Comparison of ENCODE assay signal across 25 cellular contexts in genomic region chr16:28089992-28090365, GRCh38. TPM values are rescaled to one million over a fixed set of nuclear protein-coding genes. Genes with fewer than 3 reads are reported as not detected.
A peak's percentile ranks its signal among the peaks of the same experiment; 100 is the strongest.
DNase-seq lines count a peak whose midpoint lies in the region; ATAC-seq and TF ChIP-seq lines count a peak whose summit lies in the region.
"Had no signal": no experiment of that assay in that cellular context is flagged by ENCODE, and none has a peak within 500 bp of the region (broad histone marks: within the 10 kb centered on the region; RNA-seq: fewer than 3 reads in every experiment).

No MANE protein-coding gene starts in this region.

- no peak overlapping the region for H3K56ac ChIP-seq in H9 (ENCODE audit: insufficient read length, low read depth, low read length)

- no peak overlapping the region for H4K5ac ChIP-seq in H9 (ENCODE audit: insufficient read length, low read depth, low read length)

- 0 out of 2 replicates have a peak, but pooled peaks cover 9% of the 10 kb centered on the region for H3K4me1 ChIP-seq in H9 (ENCODE audit: insufficient read depth, low read length)
- no peaks in the 10 kb centered on the region for H3K4me1 ChIP-seq in adrenal gland (replicated peaks in 1 of 2)

- no peak for DNase-seq in activated naive CD4-positive, alpha-beta T cell treated with anti-CD3 and anti-CD28 coated beads, Interleukin-2, amount 10 ng/mL, durations not matched to agents 7 days and 5 days
- no peak for DNase-seq in activated naive CD4-positive, alpha-beta T cell treated with Interleukin-2 at 50 U/mL for 16 hours
- DNase-seq in H9 (no peak), adrenal gland (no peak), HuH-7.5 (ENCODE audit: low spot score) (no peak)
- no peak for DNase-seq in stimulated activated effector memory CD8-positive, alpha-beta T cell treated with anti-CD3 and anti-CD28 coated beads, Interleukin-12 subunit alpha, Interleukin-12 subunit beta, amount 100 ng/mL, for 72 hours (ENCODE audit: low spot score in 2 of 2)
- DNase-seq: activated CD4-positive, CD25-positive, alpha-beta regulatory T cell; activated effector memory CD4-positive, alpha-beta T cell treated with Interleukin-2 at 50 U/mL for 16 hours; foreskin fibroblast; KG1; MV-4-11; naive B cell; NCI-H1694; NCI-H526 treated with DMSO at 0.1 percent for 48 hours; RPMI8226; SK-N-SH had no signal

- H4K20me1 ChIP-seq in H9 (ENCODE audit: control insufficient read depth, insufficient read depth, insufficient read length) = peaks cover 2% of the 10 kb centered on the region

- H3K79me1 ChIP-seq in H9 (ENCODE audit: insufficient read depth, low read depth, low read length, poor library complexity, severe bottlenecking) = no peaks in the 10 kb centered on the region

- H3K27me3 ChIP-seq in H9 (ENCODE audit: insufficient read depth, low read length) (no peaks in the 10 kb centered on the region), adrenal gland (no peaks in the 10 kb centered on the region)

- WGBS in H9 (ENCODE audit: extremely low coverage, insufficient read length, low lambda C conversion rate) = no CpG with 5 or more reads among the region's 7 CpGs
- WGBS in adrenal gland, 4 donors = 78 to 89% (median 82%) methylated on average over 6 to 7 of the region's 7 CpGs

- H3K9me3 ChIP-seq in H9 (ENCODE audit: control insufficient read depth, low read depth, low read length) = no peaks in the 10 kb centered on the region
- H3K9me3 ChIP-seq in adrenal gland (replicated peaks in 1 of 3) = no peaks in the 10 kb centered on the region
- H3K9me3 ChIP-seq: HAP-1, SK-N-SH, thoracic aorta had no signal

- no peaks in the 10 kb centered on the region for H3K27me3 Mint-ChIP-seq in activated naive CD4-positive, alpha-beta T cell treated with anti-CD3 and anti-CD28 coated beads, Interleukin-2, amount 10 ng/mL, durations not matched to agents 7 days and 5 days
- peaks cover 2% of the 10 kb centered on the region for H3K27me3 Mint-ChIP-seq in H9 (ENCODE audit: low read depth)
- H3K27me3 Mint-ChIP-seq in dendritic cell treated with granulocyte-macrophage colony-stimulating factor and Interleukin-4, amounts not matched to agents 40 ng/mL and 50 ng/mL, for 4 days = no peaks in the 10 kb centered on the region
- H3K27me3 Mint-ChIP-seq: naive B cell had no signal

- no peak overlapping the region for H3K9ac ChIP-seq in H9 (ENCODE audit: extremely low read depth, insufficient read length, low read length)
- H3K9ac ChIP-seq: SK-N-SH had no signal

- no peak overlapping the region for H3K23ac ChIP-seq in H9 (ENCODE audit: insufficient read length, low read depth, low read length)

- H2BK20ac ChIP-seq in H9 (ENCODE audit: low read depth, low read length, poor library complexity, severe bottlenecking) = no peak overlapping the region

- no peak overlapping the region for H2BK120ac ChIP-seq in H9 (ENCODE audit: low read depth, low read length, poor library complexity, severe bottlenecking)

- no peak overlapping the region for H3K27ac ChIP-seq in H9 (ENCODE audit: insufficient read length, low read depth, low read length)
- no peak overlapping the region for H3K27ac ChIP-seq in adrenal gland
- H3K27ac ChIP-seq: C4-2B, thoracic aorta had no signal

- no peak overlapping the region for H3K4me3 ChIP-seq in adrenal gland
- H3K4me3 ChIP-seq: HAP-1, thoracic aorta had no signal

- H2BK15ac ChIP-seq in H9 (ENCODE audit: low read depth, low read length) = no peak overlapping the region

- no peak overlapping the region for H2AFZ ChIP-seq in H9 (ENCODE audit: low read length)

- no peaks in the 10 kb centered on the region for H3K4me1 Mint-ChIP-seq in activated naive CD4-positive, alpha-beta T cell treated with anti-CD3 and anti-CD28 coated beads, Interleukin-2, amount 10 ng/mL, durations not matched to agents 7 days and 5 days
- H3K4me1 Mint-ChIP-seq in H9 = peaks cover 29 to 31% of the 10 kb centered on the region in 2 experiments
- H3K4me1 Mint-ChIP-seq in dendritic cell treated with granulocyte-macrophage colony-stimulating factor and Interleukin-4, amounts not matched to agents 40 ng/mL and 50 ng/mL, for 4 days (ENCODE audit: low read depth) = no peaks in the 10 kb centered on the region
- peaks cover 14% of the 10 kb centered on the region for H3K4me1 Mint-ChIP-seq in stimulated activated effector memory CD8-positive, alpha-beta T cell treated with anti-CD3 and anti-CD28 coated beads, Interleukin-12 subunit alpha, Interleukin-12 subunit beta, amount 100 ng/mL, for 72 hours

- H3K4ac ChIP-seq in H9 (ENCODE audit: low read depth, low read length) = no peak overlapping the region

- H2BK5ac ChIP-seq in H9 (ENCODE audit: insufficient read length, low read length) = no peak overlapping the region

- no peak overlapping the region for H3K4me3 Mint-ChIP-seq in activated naive CD4-positive, alpha-beta T cell treated with anti-CD3 and anti-CD28 coated beads, Interleukin-2, amount 10 ng/mL, durations not matched to agents 7 days and 5 days
- H3K4me3 Mint-ChIP-seq in H9 = no peak overlapping the region
- H3K4me3 Mint-ChIP-seq in dendritic cell treated with granulocyte-macrophage colony-stimulating factor and Interleukin-4, amounts not matched to agents 40 ng/mL and 50 ng/mL, for 4 days = no peak overlapping the region
- H3K4me3 Mint-ChIP-seq in stimulated activated effector memory CD8-positive, alpha-beta T cell treated with anti-CD3 and anti-CD28 coated beads, Interleukin-12 subunit alpha, Interleukin-12 subunit beta, amount 100 ng/mL, for 72 hours = no peak overlapping the region
- H3K4me3 Mint-ChIP-seq: naive B cell had no signal

- peak overlapping the region; percentile 24 for H3K27ac Mint-ChIP-seq in activated naive CD4-positive, alpha-beta T cell treated with anti-CD3 and anti-CD28 coated beads, Interleukin-2, amount 10 ng/mL, durations not matched to agents 7 days and 5 days
- H3K27ac Mint-ChIP-seq in H9 = peak overlapping the region in 2 of 3 experiments; percentile 18 to 85; a peak in 2 of 7 replicates
- H3K27ac Mint-ChIP-seq in dendritic cell treated with granulocyte-macrophage colony-stimulating factor and Interleukin-4, amounts not matched to agents 40 ng/mL and 50 ng/mL, for 4 days = peak overlapping the region; percentile 19
- H3K27ac Mint-ChIP-seq in stimulated activated effector memory CD8-positive, alpha-beta T cell treated with anti-CD3 and anti-CD28 coated beads, Interleukin-12 subunit alpha, Interleukin-12 subunit beta, amount 100 ng/mL, for 72 hours = peak overlapping the region; percentile 63

- peaks cover 4% of the 10 kb centered on the region for H3K23me2 ChIP-seq in H9 (ENCODE audit: insufficient read length, low read depth, low read length, poor library complexity, severe bottlenecking)

- no peaks in the 10 kb centered on the region for H3K36me3 Mint-ChIP-seq in activated naive CD4-positive, alpha-beta T cell treated with anti-CD3 and anti-CD28 coated beads, Interleukin-2, amount 10 ng/mL, durations not matched to agents 7 days and 5 days
- no peaks in the 10 kb centered on the region for H3K36me3 Mint-ChIP-seq in H9 (ENCODE audit: insufficient read depth in 1 of 3, low read depth in 3 of 3)
- peaks cover 23% of the 10 kb centered on the region for H3K36me3 Mint-ChIP-seq in dendritic cell treated with granulocyte-macrophage colony-stimulating factor and Interleukin-4, amounts not matched to agents 40 ng/mL and 50 ng/mL, for 4 days (ENCODE audit: low read depth)
- peaks cover 34% of the 10 kb centered on the region for H3K36me3 Mint-ChIP-seq in stimulated activated effector memory CD8-positive, alpha-beta T cell treated with anti-CD3 and anti-CD28 coated beads, Interleukin-12 subunit alpha, Interleukin-12 subunit beta, amount 100 ng/mL, for 72 hours
- H3K36me3 Mint-ChIP-seq: naive B cell had no signal

- TF ChIP-seq CTCF in H9 (conservative IDR thresholded peaks at IDR 0.05) (no peak), adrenal gland (IDR thresholded peaks at IDR 0.05) (no peak)

- no peaks in the 10 kb centered on the region for H3K36me3 ChIP-seq in adrenal gland (replicated peaks in 1 of 2)
- H3K36me3 ChIP-seq: thoracic aorta had no signal

- CTCF ChIA-PET in activated naive CD4-positive, alpha-beta T cell treated with anti-CD3 and anti-CD28 coated beads, Interleukin-2, amount 10 ng/mL, durations not matched to agents 7 days and 5 days (lab: Charles Lee) = interaction anchor here (1.4 kb wide), 1 partner anchor 128 kb away, joined by 5 read pairs; no protein-coding TSS in a partner anchor

- no peak overlapping the region for H3K14ac ChIP-seq in H9 (ENCODE audit: insufficient read depth, low read length)

- no peak overlapping the region for H2AK5ac ChIP-seq in H9 (ENCODE audit: insufficient read length, low read length)

- H3K18ac ChIP-seq in H9 (ENCODE audit: insufficient read length, low read depth, low read length) = no peak overlapping the region

- H4K91ac ChIP-seq in H9 (ENCODE audit: insufficient read length, low read depth, low read length) = no peak overlapping the region

- ATAC-seq in stimulated activated effector memory CD8-positive, alpha-beta T cell treated with anti-CD3 and anti-CD28 coated beads, Interleukin-12 subunit alpha, Interleukin-12 subunit beta, amount 100 ng/mL, for 72 hours = no peak
- ATAC-seq in activated CD4-positive, CD25-positive, alpha-beta regulatory T cell treated with anti-CD3 and anti-CD28 coated beads, Interleukin-2, amount 50 U/mL, for 24 hours = no peak
- ATAC-seq: left lobe of liver had no signal

- no peaks in the 10 kb centered on the region for H3K79me2 ChIP-seq in H9 (ENCODE audit: insufficient read depth, low read length)

- intact Hi-C loops in dendritic cell treated with granulocyte-macrophage colony-stimulating factor and Interleukin-4, amounts not matched to agents 40 ng/mL and 50 ng/mL, for 4 days (cut with micrococcal nuclease) = no loop called here
- intact Hi-C loops in adrenal gland (cut with DNase I) = no loop called here

- H2BK12ac ChIP-seq in H9 (ENCODE audit: insufficient read length, low read depth, low read length) = no peak overlapping the region

- no peak overlapping the region for H4K8ac ChIP-seq in H9 (replicated peaks; ENCODE audit: insufficient read length, low read depth, low read length)

- no peak for TF ChIP-seq POLR2A in adrenal gland (IDR thresholded peaks at IDR 0.05)

- H3T11ph ChIP-seq in H9 (ENCODE audit: low read length) = no peak overlapping the region

- H3K4me2 ChIP-seq in H9 (ENCODE audit: insufficient read depth, insufficient read length, low read length) = no peak overlapping the region
- H3K4me2 ChIP-seq: SK-N-SH had no signal

- H3K9me3 Mint-ChIP-seq in activated naive CD4-positive, alpha-beta T cell treated with anti-CD3 and anti-CD28 coated beads, Interleukin-2, amount 10 ng/mL, durations not matched to agents 7 days and 5 days = no peaks in the 10 kb centered on the region
- no peaks in the 10 kb centered on the region; a peak in 1 of 5 replicates for H3K9me3 Mint-ChIP-seq in H9
- no peaks in the 10 kb centered on the region for H3K9me3 Mint-ChIP-seq in dendritic cell treated with granulocyte-macrophage colony-stimulating factor and Interleukin-4, amounts not matched to agents 40 ng/mL and 50 ng/mL, for 4 days
- H3K9me3 Mint-ChIP-seq in stimulated activated effector memory CD8-positive, alpha-beta T cell treated with anti-CD3 and anti-CD28 coated beads, Interleukin-12 subunit alpha, Interleukin-12 subunit beta, amount 100 ng/mL, for 72 hours = no peaks in the 10 kb centered on the region
- H3K9me3 Mint-ChIP-seq: naive B cell had no signal

RNA-seq across cellular contexts. Expression of gene GSG1L, which starts 26.5 kb away (rescaled TPM):
- total RNA-seq in H9 (2021) = 0.35 and 0.83 TPM in 2 replicates
- total RNA-seq in adrenal gland = not detected
- polyA plus RNA-seq in adrenal gland = under 1 TPM in 1 of 3 donors, not detected in 2; 0.11 TPM
- total RNA-seq: activated CD8-positive, alpha-beta memory T cell treated with anti-CD3 and anti-CD28 coated beads for 36 hours; epithelial cell of proximal tubule; left lobe of liver; mesenteric fat pad had no signal
- polyA plus RNA-seq: SK-N-SH had no signal
